In genomic region chr2:165203689-165204559, GRCh38 we compare ENCODE assay signal across 8 cellular contexts. TPM values are rescaled to one million over a fixed set of nuclear protein-coding genes. Genes with fewer than 3 reads are reported as not detected.
DNase-seq lines count a peak whose midpoint lies in the region; ATAC-seq and TF ChIP-seq lines count a peak whose summit lies in the region.

TSS of gene SCN3A (minus strand) at chr2:165204050. CDS start at chr2:165176394, 27,656 bp downstream.

- H3K9ac ChIP-seq in Loucy (ENCODE audit: low read depth, low read length, poor library complexity, severe bottlenecking): peak within 1 kb of the TSS; percentile 17

- peaks cover 6% of the 10 kb centered on the region for H3K4me1 Mint-ChIP-seq in neural crest cell

- H3K4me3 ChIP-seq in Loucy (ENCODE audit: low read length, poor library complexity, severe bottlenecking): peak within 1 kb of the TSS; percentile 64
- peak within 1 kb of the TSS in 2 of 4 donors; percentile 7 to 14 for H3K4me3 ChIP-seq in esophagus muscularis mucosa

- H3K9me3 Mint-ChIP-seq in neural crest cell: no peaks in the 10 kb centered on the region

- H3K4me1 ChIP-seq in Loucy (ENCODE audit: insufficient read depth, low read length, poor library complexity, severe bottlenecking): peaks cover 27% of the 10 kb centered on the region
- H3K4me1 ChIP-seq in esophagus muscularis mucosa: no peaks in the 10 kb centered on the region

- intact Hi-C loops in Right ventricle myocardium superior (cut with DNase I) (loop anchor here (2.0 kb wide), 1 partner anchor 189 kb away; no protein-coding TSS in a partner anchor), Right ventricle myocardium inferior (cut with DNase I) (loop anchor here (2.0 kb wide), 1 partner anchor 187 kb away; no protein-coding TSS in a partner anchor), esophagus muscularis mucosa (cut with DNase I) (loop anchor here (5.0 kb wide), 1 partner anchor 212 kb away; no protein-coding TSS in a partner anchor)

- WGBS in esophagus muscularis mucosa: 21% methylated on average over 8 of the region's 8 CpGs

- no peaks in the 10 kb centered on the region for H4K20me1 ChIP-seq in Loucy (ENCODE audit: insufficient read depth, low read length, poor library complexity, severe bottlenecking)

- H3K27me3 ChIP-seq in Loucy (ENCODE audit: insufficient read depth, low read length, poor library complexity, severe bottlenecking) (no peaks in the 10 kb centered on the region), esophagus muscularis mucosa (no peaks in the 10 kb centered on the region)

- peak within 1 kb of the TSS; percentile 32 for H2AFZ ChIP-seq in Loucy (ENCODE audit: low read length)

- peak; percentile 96 for TF ChIP-seq CTCF in Loucy (conservative IDR thresholded peaks at IDR 0.05; ENCODE audit: low read length)
- peak; percentile 37 to 72 (median 52) for TF ChIP-seq CTCF in esophagus muscularis mucosa (IDR thresholded peaks at IDR 0.05)
- TF ChIP-seq CTCF in neural crest cell (conservative IDR thresholded peaks at IDR 0.05): peak; percentile 84

- H3K79me2 ChIP-seq in Loucy (ENCODE audit: insufficient read depth, low read length): no peaks in the 10 kb centered on the region

- H3K4me2 ChIP-seq in Loucy (ENCODE audit: low read depth, low read length, poor library complexity, severe bottlenecking): peak within 1 kb of the TSS; percentile 53

- no peaks in the 10 kb centered on the region for H3K36me3 Mint-ChIP-seq in neural crest cell (ENCODE audit: low read depth)

- H3K36me3 ChIP-seq in Loucy (ENCODE audit: insufficient read depth, low read length) (no peaks in the 10 kb centered on the region), esophagus muscularis mucosa (no peaks in the 10 kb centered on the region)

- no peak for TF ChIP-seq EP300 in esophagus muscularis mucosa (IDR thresholded peaks at IDR 0.05)

- H3K4me3 Mint-ChIP-seq in neural crest cell: peak within 1 kb of the TSS; percentile 79

- H3K9me2 ChIP-seq in Loucy (replicated peaks; ENCODE audit: low read depth, low read length): no peaks in the 10 kb centered on the region

- H3F3A ChIP-seq in Loucy (ENCODE audit: low read depth): no peaks in the 10 kb centered on the region

- no peaks in the 10 kb centered on the region for H3K9me3 ChIP-seq in Loucy (ENCODE audit: insufficient read depth, low read depth, low read length)
- H3K9me3 ChIP-seq in esophagus muscularis mucosa: no peaks in the 10 kb centered on the region

- ATAC-seq in Right ventricle myocardium superior (ENCODE audit: poor library complexity): peak; percentile 49
- no peak for ATAC-seq in Right ventricle myocardium inferior

- no peak within 1 kb of the TSS for H3K27ac ChIP-seq in esophagus muscularis mucosa (replicated peaks in 1 of 4)

- H3K27ac Mint-ChIP-seq in neural crest cell (ENCODE audit: unreplicated experiment): no peak within 1 kb of the TSS

- no peak for DNase-seq in Right ventricle myocardium superior
- no peak for DNase-seq in Right ventricle myocardium inferior (ENCODE audit: missing footprints)
- peak; percentile 53 for DNase-seq in H4 (ENCODE audit: low spot score)
- peak; percentile 35 for DNase-seq in RPMI7951 (ENCODE audit: low read depth)
- DNase-seq in esophagus muscularis mucosa (ENCODE audit: extremely low spot score): no peak
- DNase-seq in neural crest cell (ENCODE audit: low read depth, low spot score): peak; percentile 55
- no peak for DNase-seq in stimulated activated CD4-positive, alpha-beta T cell treated with anti-CD3 and anti-CD28 coated beads, Interleukin-1b, Interleukin-23, amount 100 ng/mL, for 48 hours

- TF ChIP-seq POLR2A in esophagus muscularis mucosa (IDR thresholded peaks at IDR 0.05; ENCODE audit: low read depth): no peak

- no peaks in the 10 kb centered on the region for H3K27me3 Mint-ChIP-seq in neural crest cell (ENCODE audit: low read depth)

RNA-seq across cellular contexts. Expression of gene SCN3A, which starts in this region (rescaled TPM):
- total RNA-seq in Right ventricle myocardium superior (0.89 TPM), Right ventricle myocardium inferior (0.95 TPM), esophagus muscularis mucosa (1 to 10 TPM; 1.2 to 2.1 (median 1.7) TPM), neural crest cell (3.7 and 4.9 TPM in 2 replicates)
- 1.0 and 1.3 TPM in 2 replicates for total RNA-seq in H4 (2014; rRNA removed; shearing (Covaris generic))
- total RNA-seq in RPMI7951 (2014; rRNA removed; shearing (Covaris generic)): 0.36 TPM in 1 of 2 replicates, not detected in the other

Comparison
In these comparisons a context has a peak if more than half of its experiments do, and no peak if none do; other contexts are left out.
1. Peak in ATAC-seq in Right ventricle myocardium superior; RNA of the gene not detected or under 1 TPM.
2. Peak in DNase-seq in RPMI7951; RNA of the gene not detected or under 1 TPM.
3. DNase-seq: peak in H4 (single experiment) and neural crest cell (single experiment); none in Right ventricle myocardium superior (single experiment), Right ventricle myocardium inferior (single experiment), esophagus muscularis mucosa (single experiment) and stimulated activated CD4-positive, alpha-beta T cell treated with anti-CD3 and anti-CD28 coated beads, Interleukin-1b, Interleukin-23, amount 100 ng/mL, for 48 hours (single experiment).
4. Peak in every context shown above with its lines, with median percentiles within 50 percentile points of each other: CTCF ChIP-seq.